28 cellular contexts compared by ENCODE assay signal in the genomic region with DNA sequence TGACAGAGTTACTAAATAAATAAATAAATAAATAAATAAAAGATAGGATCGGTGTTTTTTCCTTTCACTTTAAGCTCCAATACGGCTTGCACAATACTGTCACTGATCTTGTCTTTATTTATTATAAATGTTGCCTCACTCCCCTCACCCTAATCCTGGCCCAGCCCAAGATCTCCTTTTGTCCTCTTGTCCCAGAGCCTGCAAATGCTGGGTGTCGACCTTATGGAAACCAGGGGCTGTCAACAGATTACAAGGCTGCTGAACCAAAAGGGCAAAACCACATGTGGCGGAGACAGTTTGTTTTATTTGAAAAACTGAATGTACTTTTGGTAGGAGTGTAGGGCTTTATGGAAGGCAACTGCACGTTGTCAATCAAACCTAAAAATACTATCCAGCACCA.
DNase-seq lines count a peak whose midpoint lies in the region; ATAC-seq and TF ChIP-seq lines count a peak whose summit lies in the region.
"Had no signal": no experiment of that assay in that cellular context is flagged by ENCODE, and none has a peak within 500 bp of the region (broad histone marks: within the 10 kb centered on the region; RNA-seq: fewer than 3 reads in every experiment).

No MANE protein-coding gene starts in this region.

- DNase-seq in Right ventricle myocardium inferior (ENCODE audit: missing footprints) (no peak), left cardiac atrium (no peak), chondrocyte (ENCODE audit: low spot score) (no peak), iris pigment epithelial cell (ENCODE audit: low read depth) (peak; percentile 44), foreskin fibroblast (no peak), NOMO-1 treated with dmso at 0.1 percent for 144 hours (lab: John Stamatoyannopoulos, UW; ENCODE audit: unreplicated experiment) (no peak)
- DNase-seq: activated CD4-positive, alpha-beta T cell treated with anti-CD3 and anti-CD28 coated beads for 1 hour; activated CD8-positive, alpha-beta T cell treated with anti-CD3 and anti-CD28 coated beads for 36 hours; anterior cingulate cortex; Calu3; kidney; NCI-H1105; NCI-H2029; NCI-H526 treated with DMSO at 0.1 percent for 48 hours; sigmoid colon; SK-N-SH; stimulated activated naive CD4-positive, alpha-beta T cell treated with Interleukin-2 at 50 U/mL for 16 hours; T-helper 17 cell had no signal

- no peak for TF ChIP-seq CTCF in chondrocyte (IDR thresholded peaks at IDR 0.05)
- no peak for TF ChIP-seq CTCF in foreskin fibroblast (IDR thresholded peaks at IDR 0.05; ENCODE audit: low read depth, low read length)

- no peaks in the 10 kb centered on the region for H3K27me3 Mint-ChIP-seq in chondrocyte (ENCODE audit: low read depth)
- H3K27me3 Mint-ChIP-seq: activated CD8-positive, alpha-beta T cell treated with anti-CD3 and anti-CD28 coated beads for 36 hours; T-helper 17 cell had no signal

- no peaks in the 10 kb centered on the region for H3K36me3 Mint-ChIP-seq in chondrocyte (ENCODE audit: low read depth)

- peaks cover 1 to 53% (median 49%) of the 10 kb centered on the region in 5 donors for H3K4me1 ChIP-seq in subcutaneous abdominal adipose tissue (ENCODE audit: control insufficient read depth in 5 of 5, insufficient read depth in 5 of 5, low read length in 5 of 5)
- H3K4me1 ChIP-seq: sigmoid colon had no signal

- H3K27me3 ChIP-seq in subcutaneous abdominal adipose tissue (ENCODE audit: control insufficient read depth in 5 of 5, insufficient read depth in 4 of 5, low read length in 5 of 5): no peaks in the 10 kb centered on the region
- H3K27me3 ChIP-seq: esophagus muscularis mucosa, sigmoid colon had no signal

- peaks cover 56% of the 10 kb centered on the region for H3K4me1 Mint-ChIP-seq in chondrocyte (ENCODE audit: low read depth)
- H3K4me1 Mint-ChIP-seq: neural crest cell had no signal

- peaks cover 4 to 10% (median 6%) of the 10 kb centered on the region in 5 donors for H3K36me3 ChIP-seq in subcutaneous abdominal adipose tissue (ENCODE audit: control insufficient read depth in 5 of 5, insufficient read depth in 5 of 5, low read length in 5 of 5)
- H3K36me3 ChIP-seq: sigmoid colon, thoracic aorta had no signal

- no peaks in the 10 kb centered on the region for H3K9me3 ChIP-seq in subcutaneous abdominal adipose tissue (ENCODE audit: control insufficient read depth in 5 of 5, low read length in 5 of 5)
- H3K9me3 ChIP-seq: esophagus muscularis mucosa, sigmoid colon, SK-N-SH, thoracic aorta had no signal

- ATAC-seq in Right ventricle myocardium inferior (peak; percentile 53), left cardiac atrium (no peak), HG03139 (IDR thresholded peaks at IDR 0.05; ENCODE audit: unreplicated experiment) (no peak)
- ATAC-seq: activated CD8-positive, alpha-beta T cell treated with anti-CD3 and anti-CD28 coated beads for 36 hours; activated naive CD4-positive, alpha-beta T cell treated with anti-CD3 and anti-CD28 coated beads, Interleukin-2, amount 50 U/mL, for 72 hours; T-helper 17 cell had no signal

- intact Hi-C loops in Right ventricle myocardium inferior (cut with DNase I): no loop called here
- intact Hi-C loops in left cardiac atrium (cut with DNase I): no loop called here

- H3K4me3 ChIP-seq in subcutaneous abdominal adipose tissue (ENCODE audit: low read depth in 1 of 5, low read length in 5 of 5) (no peak overlapping the region), foreskin fibroblast (ENCODE audit: low read depth in 1 of 2, low read length in 2 of 2) (peak overlapping the region in 1 of 2 donors; percentile 16)
- H3K4me3 ChIP-seq: esophagus muscularis mucosa, sigmoid colon, thoracic aorta had no signal

- peak overlapping the region; percentile 34 for H3K27ac Mint-ChIP-seq in chondrocyte (ENCODE audit: unreplicated experiment)
- H3K27ac Mint-ChIP-seq: activated CD8-positive, alpha-beta T cell treated with anti-CD3 and anti-CD28 coated beads for 36 hours; activated T-helper 2 cell treated with anti-CD3 and anti-CD28 coated beads, Interferon-gamma antibody, Interleukin-2, Interleukin-4, amounts not matched to agents 10 μg/mL and 5 μg/mL and 100 μg/mL, durations not matched to agents 14 hours and 24 hours and 36 hours; CD14-positive monocyte; T-helper 17 cell had no signal

- no peak overlapping the region for H3K4me3 Mint-ChIP-seq in chondrocyte (ENCODE audit: unreplicated experiment)
- H3K4me3 Mint-ChIP-seq: activated CD8-positive, alpha-beta T cell treated with anti-CD3 and anti-CD28 coated beads for 36 hours; neural crest cell; T-helper 17 cell had no signal

- H3K27ac ChIP-seq in subcutaneous abdominal adipose tissue (ENCODE audit: low read depth, low read length): peak overlapping the region; percentile 96
- H3K27ac ChIP-seq: 22Rv1, esophagus muscularis mucosa, HL-60, sigmoid colon had no signal

- peak overlapping the region in 1 of 5 donors; percentile 56 for H3K9ac ChIP-seq in subcutaneous abdominal adipose tissue (ENCODE audit: low read length in 5 of 5)
- H3K9ac ChIP-seq: SK-N-SH had no signal

- H3K9me3 Mint-ChIP-seq in chondrocyte (ENCODE audit: low read depth): no peaks in the 10 kb centered on the region
- H3K9me3 Mint-ChIP-seq: activated CD8-positive, alpha-beta T cell treated with anti-CD3 and anti-CD28 coated beads for 36 hours; activated T-helper 2 cell treated with anti-CD3 and anti-CD28 coated beads, Interferon-gamma antibody, Interleukin-2, Interleukin-4, amounts not matched to agents 10 μg/mL and 5 μg/mL and 100 μg/mL, durations not matched to agents 14 hours and 24 hours and 36 hours; CD14-positive monocyte had no signal
